ENCODE assay signal across 1 cellular context in genomic region chr17:48571024-48571818, GRCh38.
TF ChIP-seq lines count a peak whose summit lies in the region.

No MANE protein-coding gene starts in this region.

TF ChIP-seq in WTC11, 78 proteins besides CTCF, POLR2A, EP300 and RAD21 (continued from another document):
- TF ChIP-seq, protein P1, sequence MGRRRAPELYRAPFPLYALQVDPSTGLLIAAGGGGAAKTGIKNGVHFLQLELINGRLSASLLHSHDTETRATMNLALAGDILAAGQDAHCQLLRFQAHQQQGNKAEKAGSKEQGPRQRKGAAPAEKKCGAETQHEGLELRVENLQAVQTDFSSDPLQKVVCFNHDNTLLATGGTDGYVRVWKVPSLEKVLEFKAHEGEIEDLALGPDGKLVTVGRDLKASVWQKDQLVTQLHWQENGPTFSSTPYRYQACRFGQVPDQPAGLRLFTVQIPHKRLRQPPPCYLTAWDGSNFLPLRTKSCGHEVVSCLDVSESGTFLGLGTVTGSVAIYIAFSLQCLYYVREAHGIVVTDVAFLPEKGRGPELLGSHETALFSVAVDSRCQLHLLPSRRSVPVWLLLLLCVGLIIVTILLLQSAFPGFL (CRISPR knock-in tag; IDR thresholded peaks at IDR 0.05; ENCODE audit: borderline replicate concordance): no peak
- TF ChIP-seq, protein P2, sequence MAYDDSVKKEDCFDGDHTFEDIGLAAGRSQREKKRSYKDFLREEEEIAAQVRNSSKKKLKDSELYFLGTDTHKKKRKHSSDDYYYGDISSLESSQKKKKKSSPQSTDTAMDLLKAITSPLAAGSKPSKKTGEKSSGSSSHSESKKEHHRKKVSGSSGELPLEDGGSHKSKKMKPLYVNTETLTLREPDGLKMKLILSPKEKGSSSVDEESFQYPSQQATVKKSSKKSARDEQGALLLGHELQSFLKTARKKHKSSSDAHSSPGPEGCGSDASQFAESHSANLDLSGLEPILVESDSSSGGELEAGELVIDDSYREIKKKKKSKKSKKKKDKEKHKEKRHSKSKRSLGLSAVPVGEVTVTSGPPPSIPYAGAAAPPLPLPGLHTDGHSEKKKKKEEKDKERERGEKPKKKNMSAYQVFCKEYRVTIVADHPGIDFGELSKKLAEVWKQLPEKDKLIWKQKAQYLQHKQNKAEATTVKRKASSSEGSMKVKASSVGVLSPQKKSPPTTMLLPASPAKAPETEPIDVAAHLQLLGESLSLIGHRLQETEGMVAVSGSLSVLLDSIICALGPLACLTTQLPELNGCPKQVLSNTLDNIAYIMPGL (CRISPR knock-in tag; IDR thresholded peaks at IDR 0.05): no peak
- TF ChIP-seq AFF4 (CRISPR knock-in tag; IDR thresholded peaks at IDR 0.05; ENCODE audit: borderline replicate concordance) (no peak), FOXP4 (CRISPR knock-in tag; IDR thresholded peaks at IDR 0.05) (no peak), FOXK1 (CRISPR knock-in tag; IDR thresholded peaks at IDR 0.05) (no peak), NR3C1 (CRISPR knock-in tag; conservative IDR thresholded peaks at IDR 0.05; ENCODE audit: low read depth) (no peak), GTF2I (CRISPR knock-in tag; conservative IDR thresholded peaks at IDR 0.05) (no peak), GRHL2 (CRISPR knock-in tag; IDR thresholded peaks at IDR 0.05; ENCODE audit: insufficient replicate concordance, severe bottlenecking) (no peak), CBFB (CRISPR knock-in tag; IDR thresholded peaks at IDR 0.05; ENCODE audit: low read depth) (no peak)
- TF ChIP-seq, protein P3, sequence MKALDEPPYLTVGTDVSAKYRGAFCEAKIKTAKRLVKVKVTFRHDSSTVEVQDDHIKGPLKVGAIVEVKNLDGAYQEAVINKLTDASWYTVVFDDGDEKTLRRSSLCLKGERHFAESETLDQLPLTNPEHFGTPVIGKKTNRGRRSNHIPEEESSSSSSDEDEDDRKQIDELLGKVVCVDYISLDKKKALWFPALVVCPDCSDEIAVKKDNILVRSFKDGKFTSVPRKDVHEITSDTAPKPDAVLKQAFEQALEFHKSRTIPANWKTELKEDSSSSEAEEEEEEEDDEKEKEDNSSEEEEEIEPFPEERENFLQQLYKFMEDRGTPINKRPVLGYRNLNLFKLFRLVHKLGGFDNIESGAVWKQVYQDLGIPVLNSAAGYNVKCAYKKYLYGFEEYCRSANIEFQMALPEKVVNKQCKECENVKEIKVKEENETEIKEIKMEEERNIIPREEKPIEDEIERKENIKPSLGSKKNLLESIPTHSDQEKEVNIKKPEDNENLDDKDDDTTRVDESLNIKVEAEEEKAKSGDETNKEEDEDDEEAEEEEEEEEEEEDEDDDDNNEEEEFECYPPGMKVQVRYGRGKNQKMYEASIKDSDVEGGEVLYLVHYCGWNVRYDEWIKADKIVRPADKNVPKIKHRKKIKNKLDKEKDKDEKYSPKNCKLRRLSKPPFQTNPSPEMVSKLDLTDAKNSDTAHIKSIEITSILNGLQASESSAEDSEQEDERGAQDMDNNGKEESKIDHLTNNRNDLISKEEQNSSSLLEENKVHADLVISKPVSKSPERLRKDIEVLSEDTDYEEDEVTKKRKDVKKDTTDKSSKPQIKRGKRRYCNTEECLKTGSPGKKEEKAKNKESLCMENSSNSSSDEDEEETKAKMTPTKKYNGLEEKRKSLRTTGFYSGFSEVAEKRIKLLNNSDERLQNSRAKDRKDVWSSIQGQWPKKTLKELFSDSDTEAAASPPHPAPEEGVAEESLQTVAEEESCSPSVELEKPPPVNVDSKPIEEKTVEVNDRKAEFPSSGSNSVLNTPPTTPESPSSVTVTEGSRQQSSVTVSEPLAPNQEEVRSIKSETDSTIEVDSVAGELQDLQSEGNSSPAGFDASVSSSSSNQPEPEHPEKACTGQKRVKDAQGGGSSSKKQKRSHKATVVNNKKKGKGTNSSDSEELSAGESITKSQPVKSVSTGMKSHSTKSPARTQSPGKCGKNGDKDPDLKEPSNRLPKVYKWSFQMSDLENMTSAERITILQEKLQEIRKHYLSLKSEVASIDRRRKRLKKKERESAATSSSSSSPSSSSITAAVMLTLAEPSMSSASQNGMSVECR (CRISPR knock-in tag; IDR thresholded peaks at IDR 0.05; ENCODE audit: borderline replicate concordance): no peak
